ENCODE assay signal across 17 cellular contexts in genomic region chr18:75824661-75825060, GRCh38.
DNase-seq lines count a peak whose midpoint lies in the region; FAIRE-seq and TF ChIP-seq lines count a peak whose summit lies in the region.
"Had no signal": no experiment of that assay in that cellular context is flagged by ENCODE, and none has a peak within 500 bp of the region (broad histone marks: within the 10 kb centered on the region; RNA-seq: fewer than 3 reads in every experiment).

No MANE protein-coding gene starts in this region.

- H3K9me3 ChIP-seq in endodermal cell (ENCODE audit: control insufficient read depth, low read length), result no peaks in the 10 kb centered on the region
- H3K9me3 ChIP-seq in uterus, result no peaks in the 10 kb centered on the region
- no peaks in the 10 kb centered on the region for H3K9me3 ChIP-seq in testis
- H3K9me3 ChIP-seq: BE2C, HAP-1 had no signal

- H3K36me3 ChIP-seq in endodermal cell (ENCODE audit: control insufficient read depth, insufficient read depth, low read length) (no peaks in the 10 kb centered on the region), uterus (no peaks in the 10 kb centered on the region), testis (ENCODE audit: low read depth, missing control alignments) (no peaks in the 10 kb centered on the region)
- H3K36me3 ChIP-seq: BE2C, HAP-1 had no signal

- no peaks in the 10 kb centered on the region for H3K9me3 Mint-ChIP-seq in endodermal cell
- H3K9me3 Mint-ChIP-seq: CD8-positive, alpha-beta memory T cell had no signal

- H3K4me3 Mint-ChIP-seq in endodermal cell, result no peak overlapping the region
- H3K4me3 Mint-ChIP-seq: CD4-positive, CD25-positive, alpha-beta regulatory T cell; CD8-positive, alpha-beta memory T cell; IgD-negative memory B cell had no signal

- H3K27me3 ChIP-seq in endodermal cell (ENCODE audit: control insufficient read depth, insufficient read depth, low read length, poor library complexity, severe bottlenecking), result no peaks in the 10 kb centered on the region
- H3K27me3 ChIP-seq in uterus, result no peaks in the 10 kb centered on the region
- H3K27me3 ChIP-seq in testis, result no peaks in the 10 kb centered on the region
- H3K27me3 ChIP-seq: BE2C had no signal

- intact Hi-C loops in uterus (cut with DNase I; ENCODE audit: low total_unique reads), result no loop called here
- intact Hi-C loops in testis (cut with DNase I; ENCODE audit: low total_unique reads), result no loop called here

- DNase-seq in D721Med (ENCODE audit: insufficient read length, low spot score) (no peak), NCI-H524 treated with DMSO at 0.1 percent for 48 hours (lab: John Stamatoyannopoulos, UW) (peak; percentile 86), endodermal cell (peak; percentile 35), uterus (no peak), testis (no peak), glomerular visceral epithelial cell (ENCODE audit: extremely low spot score) (no peak)
- DNase-seq: BE2C; C1 segment of cervical spinal cord; CD4-positive, CD25-positive, alpha-beta regulatory T cell; CD8-positive, alpha-beta memory T cell; COR-L47; DMS153; DMS79; GF-D8 had no signal

- no peak overlapping the region for H3K27ac Mint-ChIP-seq in endodermal cell
- H3K27ac Mint-ChIP-seq: CD4-positive, CD25-positive, alpha-beta regulatory T cell; CD8-positive, alpha-beta memory T cell; IgD-negative memory B cell had no signal

- TF ChIP-seq POLR2A in uterus (IDR thresholded peaks at IDR 0.05) (no peak), testis (IDR thresholded peaks at IDR 0.05) (no peak)

- peak; percentile 44 for FAIRE-seq in D721Med (lab: Jason Lieb, UNC)
- FAIRE-seq: HepG2 had no signal

- 80 to 87% methylated on average over 1 to 3 of the region's 3 CpGs for WGBS in endodermal cell (ENCODE audit: insufficient coverage in 1 of 2, insufficient read length in 1 of 2), 2 experiments
- 91 to 100% methylated on average over 1 to 3 of the region's 3 CpGs for WGBS in testis, 2 donors

- H3K27ac ChIP-seq in endodermal cell (ENCODE audit: low read depth, low read length) (no peak overlapping the region), uterus (no peak overlapping the region), testis (no peak overlapping the region)

- H3K4me1 ChIP-seq in endodermal cell (ENCODE audit: control insufficient read depth, insufficient read depth, low read length) (peaks cover 9% of the 10 kb centered on the region), uterus (no peaks in the 10 kb centered on the region), testis (no peaks in the 10 kb centered on the region)
- H3K4me1 ChIP-seq: BE2C, HAP-1 had no signal

- no peak overlapping the region for H3K9ac ChIP-seq in endodermal cell (ENCODE audit: extremely low read depth, low read length, poor library complexity, severe bottlenecking)

- H3K4me1 Mint-ChIP-seq in endodermal cell, result peaks cover 36% of the 10 kb centered on the region
- H3K4me1 Mint-ChIP-seq: CD4-positive, CD25-positive, alpha-beta regulatory T cell; CD8-positive, alpha-beta memory T cell; IgD-negative memory B cell had no signal

- H3K27me3 Mint-ChIP-seq in endodermal cell (ENCODE audit: insufficient read depth), result peaks cover 2% of the 10 kb centered on the region
- H3K27me3 Mint-ChIP-seq: IgD-negative memory B cell had no signal

- H3K4me3 ChIP-seq in endodermal cell (ENCODE audit: low read length), result no peak overlapping the region
- no peak overlapping the region for H3K4me3 ChIP-seq in uterus
- H3K4me3 ChIP-seq in testis, result no peak overlapping the region
- H3K4me3 ChIP-seq: HAP-1 had no signal

- no peaks in the 10 kb centered on the region for H3K36me3 Mint-ChIP-seq in endodermal cell (ENCODE audit: low read depth)
- H3K36me3 Mint-ChIP-seq: CD4-positive, CD25-positive, alpha-beta regulatory T cell; CD8-positive, alpha-beta memory T cell; IgD-negative memory B cell had no signal

- no peak for TF ChIP-seq CTCF in D721Med (IDR thresholded peaks at IDR 0.05; ENCODE audit: insufficient read depth, missing control alignments)
- no peak for TF ChIP-seq CTCF in endodermal cell (conservative IDR thresholded peaks at IDR 0.05)
- TF ChIP-seq CTCF in uterus (IDR thresholded peaks at IDR 0.05), result no peak
- TF ChIP-seq CTCF in testis (IDR thresholded peaks at IDR 0.05), result no peak

Comparison
In these comparisons a context has a peak if more than half of its experiments do, and no peak if none do; other contexts are left out.
1. DNase-seq: peak in NCI-H524 treated with DMSO at 0.1 percent for 48 hours (single experiment) and endodermal cell (single experiment); none in D721Med (single experiment), uterus (0 of 2), testis (single experiment) and glomerular visceral epithelial cell (single experiment).